In the genomic region with DNA sequence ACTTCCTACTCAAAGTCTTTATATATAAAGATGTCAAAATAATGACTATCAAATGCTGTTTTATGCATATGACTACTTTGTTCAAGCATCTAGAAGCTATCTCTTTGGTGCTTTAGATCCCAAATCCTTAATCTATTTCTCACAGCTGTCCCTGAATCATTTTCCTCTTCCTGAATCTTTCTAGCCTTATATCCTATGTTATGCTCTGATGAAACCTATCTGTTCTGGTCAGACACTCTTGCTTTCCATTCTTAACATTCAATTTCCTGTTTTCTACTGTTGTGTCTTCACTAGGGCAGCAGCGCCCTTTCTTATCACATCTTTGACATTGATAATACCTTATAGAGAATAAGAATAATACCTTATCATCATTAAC, we compare ENCODE assay signal across 1 cellular context.
TF ChIP-seq lines count a peak whose summit lies in the region.

No MANE protein-coding gene starts in this region.

TF ChIP-seq in K562, 482 proteins besides CTCF, POLR2A, EP300 and RAD21:
- TF ChIP-seq KLF16 (IDR thresholded peaks at IDR 0.05) (peak; percentile 61), ZNF589 (CRISPR knock-in tag; IDR thresholded peaks at IDR 0.05; ENCODE audit: low read depth) (peak; percentile 31; the same call in 1 of the 2 replicates), WHSC1 (IDR thresholded peaks at IDR 0.05; ENCODE audit: low read length) (no peak), ATF7 (IDR thresholded peaks at IDR 0.05) (no peak), ZNF324 (CRISPR knock-in tag; IDR thresholded peaks at IDR 0.05) (no peak), JUND (IDR thresholded peaks at IDR 0.05; ENCODE audit: borderline replicate concordance, low read depth, low read length) (no peak), JUND (tag; IDR thresholded peaks at IDR 0.05; ENCODE audit: borderline replicate concordance, low read depth, low read length) (peak; percentile 48; the same call in 1 of the 3 replicates), POLR2H (tag; IDR thresholded peaks at IDR 0.05; ENCODE audit: low read depth) (0 out of 2 replicates have a peak, but pooled peaks have one; percentile 17), EWSR1 (IDR thresholded peaks at IDR 0.05; ENCODE audit: borderline replicate concordance, low read depth, partially characterized antibody) (no peak), CBFA2T3 (IDR thresholded peaks at IDR 0.05) (peak; percentile 90), SMAD4 (CRISPR knock-in tag; conservative IDR thresholded peaks at IDR 0.05) (peak; percentile 83), KDM1A (IDR thresholded peaks at IDR 0.05) (peak; percentile 30 to 36; a peak in 1 of 4 replicates), ZNF780A (CRISPR knock-in tag; IDR thresholded peaks at IDR 0.05) (no peak), ETV1 (tag; conservative IDR thresholded peaks at IDR 0.05; ENCODE audit: low read depth) (0 out of 2 replicates have a peak, but pooled peaks have one; percentile 20), NCOR1 (IDR thresholded peaks at IDR 0.05) (peak; percentile 80), RBM14 (IDR thresholded peaks at IDR 0.05; ENCODE audit: borderline replicate concordance, insufficient read depth, low read depth, low read length) (no peak), NCOA4 (IDR thresholded peaks at IDR 0.05; ENCODE audit: partially characterized antibody) (no peak), TRIM24 (IDR thresholded peaks at IDR 0.05) (peak; percentile 75 to 88), RCOR1 (IDR thresholded peaks at IDR 0.05; ENCODE audit: borderline replicate concordance in 1 of 2, low read depth in 2 of 2, low read length in 2 of 2) (peak in 1 of 2 experiments; percentile 59; a peak in 1 of 4 replicates), SOX6 (IDR thresholded peaks at IDR 0.05) (peak; percentile 69), ZNF311 (CRISPR knock-in tag; IDR thresholded peaks at IDR 0.05) (0 out of 2 replicates have a peak, but pooled peaks have one; percentile 47), TAL1 (IDR thresholded peaks at IDR 0.05) (peak; percentile 87), ZNF699 (CRISPR knock-in tag; IDR thresholded peaks at IDR 0.05; ENCODE audit: insufficient replicate concordance) (no peak), HDAC2 (IDR thresholded peaks at IDR 0.05) (0 out of 2 replicates have a peak, but pooled peaks have one; percentile 28), TCF3 (CRISPR knock-in tag; IDR thresholded peaks at IDR 0.05) (peak; percentile 59), SMARCA4 (IDR thresholded peaks at IDR 0.05) (peak; percentile 76), CBFA2T2 (conservative IDR thresholded peaks at IDR 0.05) (peak; percentile 81), FOSL1 (tag; conservative IDR thresholded peaks at IDR 0.05) (peak; percentile 82), NCOA1 (IDR thresholded peaks at IDR 0.05; ENCODE audit: low read depth) (peak; percentile 32; the same call in 1 of the 2 replicates), DPF2 (IDR thresholded peaks at IDR 0.05) (peak; percentile 70), ZNF444 (CRISPR knock-in tag; IDR thresholded peaks at IDR 0.05) (no peak), PHB2 (IDR thresholded peaks at IDR 0.05; ENCODE audit: low read depth) (no peak; the same call in 1 of the 2 replicates), SMARCE1 (IDR thresholded peaks at IDR 0.05) (peak; percentile 52; the same call in 1 of the 2 replicates), MTA2 (IDR thresholded peaks at IDR 0.05; ENCODE audit: low read depth) (peak; percentile 75), ARID1B (IDR thresholded peaks at IDR 0.05) (peak; percentile 90), PML (IDR thresholded peaks at IDR 0.05; ENCODE audit: low read length) (peak; percentile 72; the same call in 1 of the 2 replicates), NFIC (IDR thresholded peaks at IDR 0.05) (peak; percentile 46), TEAD4 (IDR thresholded peaks at IDR 0.05; ENCODE audit: low read length) (peak; percentile 88), TEAD4 (CRISPR knock-in tag; IDR thresholded peaks at IDR 0.05; ENCODE audit: borderline replicate concordance) (no peak), CC2D1A (IDR thresholded peaks at IDR 0.05) (peak; percentile 44; the same call in 1 of the 2 replicates)
- TF ChIP-seq, protein P1, sequence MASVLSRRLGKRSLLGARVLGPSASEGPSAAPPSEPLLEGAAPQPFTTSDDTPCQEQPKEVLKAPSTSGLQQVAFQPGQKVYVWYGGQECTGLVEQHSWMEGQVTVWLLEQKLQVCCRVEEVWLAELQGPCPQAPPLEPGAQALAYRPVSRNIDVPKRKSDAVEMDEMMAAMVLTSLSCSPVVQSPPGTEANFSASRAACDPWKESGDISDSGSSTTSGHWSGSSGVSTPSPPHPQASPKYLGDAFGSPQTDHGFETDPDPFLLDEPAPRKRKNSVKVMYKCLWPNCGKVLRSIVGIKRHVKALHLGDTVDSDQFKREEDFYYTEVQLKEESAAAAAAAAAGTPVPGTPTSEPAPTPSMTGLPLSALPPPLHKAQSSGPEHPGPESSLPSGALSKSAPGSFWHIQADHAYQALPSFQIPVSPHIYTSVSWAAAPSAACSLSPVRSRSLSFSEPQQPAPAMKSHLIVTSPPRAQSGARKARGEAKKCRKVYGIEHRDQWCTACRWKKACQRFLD (CRISPR knock-in tag; IDR thresholded peaks at IDR 0.05), result peak; percentile 55; the same call in 1 of the 2 replicates
- TF ChIP-seq, protein P2, sequence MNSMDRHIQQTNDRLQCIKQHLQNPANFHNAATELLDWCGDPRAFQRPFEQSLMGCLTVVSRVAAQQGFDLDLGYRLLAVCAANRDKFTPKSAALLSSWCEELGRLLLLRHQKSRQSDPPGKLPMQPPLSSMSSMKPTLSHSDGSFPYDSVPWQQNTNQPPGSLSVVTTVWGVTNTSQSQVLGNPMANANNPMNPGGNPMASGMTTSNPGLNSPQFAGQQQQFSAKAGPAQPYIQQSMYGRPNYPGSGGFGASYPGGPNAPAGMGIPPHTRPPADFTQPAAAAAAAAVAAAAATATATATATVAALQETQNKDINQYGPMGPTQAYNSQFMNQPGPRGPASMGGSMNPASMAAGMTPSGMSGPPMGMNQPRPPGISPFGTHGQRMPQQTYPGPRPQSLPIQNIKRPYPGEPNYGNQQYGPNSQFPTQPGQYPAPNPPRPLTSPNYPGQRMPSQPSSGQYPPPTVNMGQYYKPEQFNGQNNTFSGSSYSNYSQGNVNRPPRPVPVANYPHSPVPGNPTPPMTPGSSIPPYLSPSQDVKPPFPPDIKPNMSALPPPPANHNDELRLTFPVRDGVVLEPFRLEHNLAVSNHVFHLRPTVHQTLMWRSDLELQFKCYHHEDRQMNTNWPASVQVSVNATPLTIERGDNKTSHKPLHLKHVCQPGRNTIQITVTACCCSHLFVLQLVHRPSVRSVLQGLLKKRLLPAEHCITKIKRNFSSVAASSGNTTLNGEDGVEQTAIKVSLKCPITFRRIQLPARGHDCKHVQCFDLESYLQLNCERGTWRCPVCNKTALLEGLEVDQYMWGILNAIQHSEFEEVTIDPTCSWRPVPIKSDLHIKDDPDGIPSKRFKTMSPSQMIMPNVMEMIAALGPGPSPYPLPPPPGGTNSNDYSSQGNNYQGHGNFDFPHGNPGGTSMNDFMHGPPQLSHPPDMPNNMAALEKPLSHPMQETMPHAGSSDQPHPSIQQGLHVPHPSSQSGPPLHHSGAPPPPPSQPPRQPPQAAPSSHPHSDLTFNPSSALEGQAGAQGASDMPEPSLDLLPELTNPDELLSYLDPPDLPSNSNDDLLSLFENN (IDR thresholded peaks at IDR 0.05; ENCODE audit: low read depth in 2 of 2, low read length in 2 of 2), result 0 out of 4 replicates have a peak, but pooled peaks of 1 of the 2 experiments have one; percentile 21
- TF ChIP-seq, protein P3, sequence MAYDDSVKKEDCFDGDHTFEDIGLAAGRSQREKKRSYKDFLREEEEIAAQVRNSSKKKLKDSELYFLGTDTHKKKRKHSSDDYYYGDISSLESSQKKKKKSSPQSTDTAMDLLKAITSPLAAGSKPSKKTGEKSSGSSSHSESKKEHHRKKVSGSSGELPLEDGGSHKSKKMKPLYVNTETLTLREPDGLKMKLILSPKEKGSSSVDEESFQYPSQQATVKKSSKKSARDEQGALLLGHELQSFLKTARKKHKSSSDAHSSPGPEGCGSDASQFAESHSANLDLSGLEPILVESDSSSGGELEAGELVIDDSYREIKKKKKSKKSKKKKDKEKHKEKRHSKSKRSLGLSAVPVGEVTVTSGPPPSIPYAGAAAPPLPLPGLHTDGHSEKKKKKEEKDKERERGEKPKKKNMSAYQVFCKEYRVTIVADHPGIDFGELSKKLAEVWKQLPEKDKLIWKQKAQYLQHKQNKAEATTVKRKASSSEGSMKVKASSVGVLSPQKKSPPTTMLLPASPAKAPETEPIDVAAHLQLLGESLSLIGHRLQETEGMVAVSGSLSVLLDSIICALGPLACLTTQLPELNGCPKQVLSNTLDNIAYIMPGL (CRISPR knock-in tag; IDR thresholded peaks at IDR 0.05), result no peak
